ENCODE assay signal across 16 cellular contexts in the genomic region with DNA sequence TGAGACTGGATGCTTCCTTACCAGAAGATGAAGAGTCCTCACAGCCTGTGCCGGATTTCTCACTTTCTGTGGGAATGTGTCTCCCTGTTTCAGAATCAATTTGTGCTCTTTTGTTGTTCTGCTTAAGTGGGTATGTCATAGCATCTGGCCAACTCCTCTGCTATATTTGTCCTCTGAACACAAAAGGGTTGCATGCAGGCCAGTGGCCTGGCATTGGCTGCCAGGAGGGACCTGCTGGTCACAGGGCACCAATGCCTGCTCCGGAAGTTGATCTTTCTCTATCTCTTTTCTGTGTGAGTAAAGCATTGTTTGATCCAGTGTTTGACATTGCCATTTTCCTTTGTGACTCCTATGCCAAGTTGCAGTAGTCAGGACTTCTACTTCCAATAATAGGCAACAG. TPM values are rescaled to one million over a fixed set of nuclear protein-coding genes. Genes with fewer than 3 reads are reported as not detected.
DNase-seq lines count a peak whose midpoint lies in the region; ATAC-seq and TF ChIP-seq lines count a peak whose summit lies in the region.
"Had no signal": no experiment of that assay in that cellular context is flagged by ENCODE, and none has a peak within 500 bp of the region (broad histone marks: within the 10 kb centered on the region; RNA-seq: fewer than 3 reads in every experiment).

No MANE protein-coding gene starts in this region.

- POLR2A ChIA-PET in activated CD8-positive, alpha-beta T cell treated with anti-CD3 and anti-CD28 coated beads, Interleukin-2, amount 10 ng/mL, durations not matched to agents 7 days and 5 days (lab: Charles Lee): interaction anchor here (1.2 kb wide), 1 partner anchor 128 kb away, joined by 3 read pairs; no protein-coding TSS in a partner anchor
- POLR2A ChIA-PET in activated CD8-positive, alpha-beta T cell treated with anti-CD3 and anti-CD28 coated beads for 36 hours (lab: Charles Lee): interaction anchor here (0.6 kb wide), 1 partner anchor 13 kb away, joined by 3 read pairs; no protein-coding TSS in a partner anchor

- no peaks in the 10 kb centered on the region for H3K9me3 ChIP-seq in heart right ventricle
- no peaks in the 10 kb centered on the region for H3K9me3 ChIP-seq in neutrophil
- H3K9me3 ChIP-seq: MG63 had no signal

- H3K4me1 ChIP-seq in heart right ventricle (peaks cover 7 to 74% (median 51%) of the 10 kb centered on the region in 9 donors), neutrophil (ENCODE audit: control insufficient read depth in 1 of 2, insufficient read depth in 1 of 2, low read depth in 1 of 2, low read length in 1 of 2) (peaks cover 32 to 44% of the 10 kb centered on the region in 2 experiments)

- no peak for ATAC-seq in activated CD8-positive, alpha-beta T cell treated with anti-CD3 and anti-CD28 coated beads, Interleukin-2, amount 10 ng/mL, durations not matched to agents 7 days and 5 days
- ATAC-seq in activated CD8-positive, alpha-beta T cell treated with anti-CD3 and anti-CD28 coated beads for 36 hours: no peak
- ATAC-seq in heart right ventricle: peak in 7 of 8 donors; percentile 51 to 91 (median 79)
- no peak for ATAC-seq in stimulated activated naive B cell treated with anti-CD40 and anti-IgM and Interleukin-4, amounts not matched to agents 10 μg/mL and 1 μg/mL and 100 μg/mL, for 72 hours (replicated peaks)
- ATAC-seq: CD8-positive, alpha-beta T cell had no signal

- H3K4me3 ChIP-seq in heart right ventricle (no peak overlapping the region), neutrophil (ENCODE audit: low read depth in 1 of 2, low read length in 1 of 2) (no peak overlapping the region)
- H3K4me3 ChIP-seq: MG63 had no signal

- 37 to 57% methylated on average over 2 of the region's 2 CpGs for WGBS in heart right ventricle, 2 donors

- H3K36me3 Mint-ChIP-seq in activated CD8-positive, alpha-beta T cell treated with anti-CD3 and anti-CD28 coated beads, Interleukin-2, amount 10 ng/mL, durations not matched to agents 7 days and 5 days (ENCODE audit: low read depth): peaks cover 39% of the 10 kb centered on the region
- peaks cover 34% of the 10 kb centered on the region for H3K36me3 Mint-ChIP-seq in activated CD8-positive, alpha-beta T cell treated with anti-CD3 and anti-CD28 coated beads for 36 hours (ENCODE audit: low read depth)
- H3K36me3 Mint-ChIP-seq in stimulated activated naive B cell treated with anti-CD40 and anti-IgM and Interleukin-4, amounts not matched to agents 10 μg/mL and 1 μg/mL and 100 μg/mL, for 72 hours: peaks cover 3 to 25% of the 10 kb centered on the region in 2 donors

- no peaks in the 10 kb centered on the region for H3K27me3 ChIP-seq in heart right ventricle
- H3K27me3 ChIP-seq in neutrophil: no peaks in the 10 kb centered on the region
- H3K27me3 ChIP-seq: MG63 had no signal

- H3K4me3 Mint-ChIP-seq in activated CD8-positive, alpha-beta T cell treated with anti-CD3 and anti-CD28 coated beads, Interleukin-2, amount 10 ng/mL, durations not matched to agents 7 days and 5 days: no peak overlapping the region
- no peak overlapping the region for H3K4me3 Mint-ChIP-seq in activated CD8-positive, alpha-beta T cell treated with anti-CD3 and anti-CD28 coated beads for 36 hours
- no peak overlapping the region for H3K4me3 Mint-ChIP-seq in stimulated activated naive B cell treated with anti-CD40 and anti-IgM and Interleukin-4, amounts not matched to agents 10 μg/mL and 1 μg/mL and 100 μg/mL, for 72 hours
- H3K4me3 Mint-ChIP-seq: activated naive CD4-positive, alpha-beta T cell treated with anti-CD3 and anti-CD28 coated beads for 36 hours; CD8-positive, alpha-beta T cell had no signal

- H3K27me3 Mint-ChIP-seq in activated CD8-positive, alpha-beta T cell treated with anti-CD3 and anti-CD28 coated beads, Interleukin-2, amount 10 ng/mL, durations not matched to agents 7 days and 5 days (ENCODE audit: low read depth): no peaks in the 10 kb centered on the region
- no peaks in the 10 kb centered on the region for H3K27me3 Mint-ChIP-seq in activated CD8-positive, alpha-beta T cell treated with anti-CD3 and anti-CD28 coated beads for 36 hours
- H3K27me3 Mint-ChIP-seq in stimulated activated naive B cell treated with anti-CD40 and anti-IgM and Interleukin-4, amounts not matched to agents 10 μg/mL and 1 μg/mL and 100 μg/mL, for 72 hours: no peaks in the 10 kb centered on the region

- DNase-seq in activated CD8-positive, alpha-beta T cell treated with anti-CD3 and anti-CD28 coated beads, Interleukin-2, amount 10 ng/mL, durations not matched to agents 7 days and 5 days: no peak
- no peak for DNase-seq in activated CD8-positive, alpha-beta T cell treated with anti-CD3 and anti-CD28 coated beads for 36 hours
- peak; percentile 19 for DNase-seq in NCI-H69 (lab: John Stamatoyannopoulos, UW)
- peak in 1 of 2 donors; percentile 48 for DNase-seq in heart right ventricle
- no peak for DNase-seq in GF-D8 (lab: John Stamatoyannopoulos, UW)
- DNase-seq in stimulated activated naive B cell treated with anti-CD40 and anti-IgM and Interleukin-4, amounts not matched to agents 10 μg/mL and 1 μg/mL and 100 μg/mL, for 72 hours: no peak
- DNase-seq in GM13976 (ENCODE audit: low spot score): no peak
- DNase-seq: ACHN; activated naive CD4-positive, alpha-beta T cell treated with anti-CD3 and anti-CD28 coated beads for 36 hours; CD8-positive, alpha-beta T cell; foreskin fibroblast; kidney glomerular epithelial cell; MG63; NCI-H1436 treated with DMSO at 0.1 percent for 48 hours; retina had no signal

- H3K9me3 Mint-ChIP-seq in activated CD8-positive, alpha-beta T cell treated with anti-CD3 and anti-CD28 coated beads, Interleukin-2, amount 10 ng/mL, durations not matched to agents 7 days and 5 days (ENCODE audit: insufficient read depth): no peaks in the 10 kb centered on the region
- H3K9me3 Mint-ChIP-seq in activated CD8-positive, alpha-beta T cell treated with anti-CD3 and anti-CD28 coated beads for 36 hours: no peaks in the 10 kb centered on the region
- no peaks in the 10 kb centered on the region for H3K9me3 Mint-ChIP-seq in stimulated activated naive B cell treated with anti-CD40 and anti-IgM and Interleukin-4, amounts not matched to agents 10 μg/mL and 1 μg/mL and 100 μg/mL, for 72 hours
- H3K9me3 Mint-ChIP-seq: activated naive CD4-positive, alpha-beta T cell treated with anti-CD3 and anti-CD28 coated beads for 36 hours; CD8-positive, alpha-beta T cell had no signal

- no peaks in the 10 kb centered on the region for H3K36me3 ChIP-seq in heart right ventricle
- no peaks in the 10 kb centered on the region for H3K36me3 ChIP-seq in neutrophil
- H3K36me3 ChIP-seq: MG63 had no signal

- CTCF ChIA-PET in activated CD8-positive, alpha-beta T cell treated with anti-CD3 and anti-CD28 coated beads, Interleukin-2, amount 10 ng/mL, durations not matched to agents 7 days and 5 days (lab: Charles Lee): no interaction called here
- CTCF ChIA-PET in activated CD8-positive, alpha-beta T cell treated with anti-CD3 and anti-CD28 coated beads for 36 hours (lab: Charles Lee): interaction anchor here (1.0 kb wide), 1 partner anchor 97 kb away, joined by 3 read pairs; no protein-coding TSS in a partner anchor

- no peak for TF ChIP-seq CTCF in activated CD8-positive, alpha-beta T cell treated with anti-CD3 and anti-CD28 coated beads for 36 hours (IDR thresholded peaks at IDR 0.05)
- TF ChIP-seq CTCF in heart right ventricle (IDR thresholded peaks at IDR 0.05) (no peak), neutrophil (IDR thresholded peaks at IDR 0.05) (no peak), GM13976 (IDR thresholded peaks at IDR 0.05; ENCODE audit: borderline replicate concordance, control extremely low read depth, extremely low read depth, insufficient read depth, missing control alignments) (no peak)

- H3K27ac ChIP-seq in heart right ventricle: peak overlapping the region in 9 of 10 donors; percentile 27 to 70 (median 50)
- peak overlapping the region; percentile 41 for H3K27ac ChIP-seq in neutrophil

- in situ Hi-C loops in GM13976 (cut with MboI; ENCODE audit: low sequenced_read_pairs, unreplicated experiment): no loop called here

- peak overlapping the region; percentile 61 for H3K27ac Mint-ChIP-seq in activated CD8-positive, alpha-beta T cell treated with anti-CD3 and anti-CD28 coated beads, Interleukin-2, amount 10 ng/mL, durations not matched to agents 7 days and 5 days
- H3K27ac Mint-ChIP-seq in activated CD8-positive, alpha-beta T cell treated with anti-CD3 and anti-CD28 coated beads for 36 hours: no peak overlapping the region
- H3K27ac Mint-ChIP-seq in stimulated activated naive B cell treated with anti-CD40 and anti-IgM and Interleukin-4, amounts not matched to agents 10 μg/mL and 1 μg/mL and 100 μg/mL, for 72 hours: no peak overlapping the region

- intact Hi-C loops in activated CD8-positive, alpha-beta T cell treated with anti-CD3 and anti-CD28 coated beads for 36 hours (cut with micrococcal nuclease): no loop called here
- intact Hi-C loops in heart right ventricle (cut with DNase I): no loop called here

- peaks cover 83% of the 10 kb centered on the region for H3K4me1 Mint-ChIP-seq in activated CD8-positive, alpha-beta T cell treated with anti-CD3 and anti-CD28 coated beads, Interleukin-2, amount 10 ng/mL, durations not matched to agents 7 days and 5 days (ENCODE audit: low read depth)
- peaks cover 73% of the 10 kb centered on the region for H3K4me1 Mint-ChIP-seq in activated CD8-positive, alpha-beta T cell treated with anti-CD3 and anti-CD28 coated beads for 36 hours (ENCODE audit: low read depth)
- H3K4me1 Mint-ChIP-seq in stimulated activated naive B cell treated with anti-CD40 and anti-IgM and Interleukin-4, amounts not matched to agents 10 μg/mL and 1 μg/mL and 100 μg/mL, for 72 hours: peaks cover 37 to 78% of the 10 kb centered on the region in 2 donors

RNA-seq across cellular contexts. Expression of a gene that starts 47.8 kb away (rescaled TPM):
- 10 to 100 TPM; 33.0 to 33.2 TPM for total RNA-seq in activated CD8-positive, alpha-beta T cell treated with anti-CD3 and anti-CD28 coated beads, Interleukin-2, amount 10 ng/mL, durations not matched to agents 7 days and 5 days
- 10 to 100 TPM; 25.4 to 25.5 TPM for total RNA-seq in activated CD8-positive, alpha-beta T cell treated with anti-CD3 and anti-CD28 coated beads for 36 hours
- 10 to 100 TPM in 4 of 10 donors, 1 to 10 TPM in 6; 5.8 to 11.6 (median 9.4) TPM for total RNA-seq in heart right ventricle
- polyA plus RNA-seq in heart right ventricle: 1 to 10 TPM; 2.3 to 5.1 TPM

Comparison
In these comparisons a context has a peak if more than half of its experiments do, and no peak if none do; other contexts are left out.
1. ATAC-seq: peak in heart right ventricle (7 of 8); none in activated CD8-positive, alpha-beta T cell treated with anti-CD3 and anti-CD28 coated beads, Interleukin-2, amount 10 ng/mL, durations not matched to agents 7 days and 5 days (single experiment), activated CD8-positive, alpha-beta T cell treated with anti-CD3 and anti-CD28 coated beads for 36 hours (single experiment) and stimulated activated naive B cell treated with anti-CD40 and anti-IgM and Interleukin-4, amounts not matched to agents 10 μg/mL and 1 μg/mL and 100 μg/mL, for 72 hours (0 of 2).